Comparison of ENCODE assay signal across 26 cellular contexts in genomic region chr12:50005150-50005549, GRCh38. TPM values are rescaled to one million over a fixed set of nuclear protein-coding genes. Genes with fewer than 3 reads are reported as not detected.
DNase-seq lines count a peak whose midpoint lies in the region; ATAC-seq and TF ChIP-seq lines count a peak whose summit lies in the region.
"Had no signal": no experiment of that assay in that cellular context is flagged by ENCODE, and none has a peak within 500 bp of the region (broad histone marks: within the 10 kb centered on the region; RNA-seq: fewer than 3 reads in every experiment).

No MANE protein-coding gene starts in this region.

- CTCF ChIA-PET in SK-N-SH (lab: Yijun Ruan, JAX) = interaction anchor here (1.0 to 7.4 kb wide), 12 partner anchors 14 to 138 kb away, joined by 3 to 44 read pairs (median 6); partner anchors contain the start of gene AQP6

- no peak overlapping the region for H3K4me2 ChIP-seq in SK-N-SH
- H3K4me2 ChIP-seq: hepatocyte had no signal

- POLR2A ChIA-PET in SK-N-SH (lab: Yijun Ruan, JAX) = interaction anchor here (0.8 to 2.4 kb wide), 3 partner anchors 19 to 21 kb away, joined by 3 to 8 read pairs (median 5); no protein-coding TSS in a partner anchor

- peaks cover 10% of the 10 kb centered on the region for H3F3A ChIP-seq in SK-N-SH (replicated peaks; ENCODE audit: insufficient read depth)

- 57% methylated on average over 3 of the region's 3 CpGs for WGBS in SK-N-SH (ENCODE audit: low lambda C conversion rate)

- H3K4me3 Mint-ChIP-seq in glutamatergic neuron (ENCODE audit: unreplicated experiment) = peak overlapping the region; percentile 8
- H3K4me3 Mint-ChIP-seq: activated CD4-positive, alpha-beta memory T cell treated with anti-CD3 and anti-CD28 coated beads, Interleukin-2, amount 10 ng/mL, durations not matched to agents 7 days and 5 days; CD8-positive, alpha-beta T cell; IgD-negative memory B cell; nephron; stimulated activated naive CD8-positive, alpha-beta T cell treated with anti-CD3 and anti-CD28 coated beads, Interleukin-15, amount 100 ng/mL, for 72 hours had no signal

- ATAC-seq in HG02798 (IDR thresholded peaks at IDR 0.05; ENCODE audit: poor library complexity, unreplicated experiment) = no peak
- ATAC-seq: CD8-positive, alpha-beta T cell; HCT116; stimulated activated naive CD8-positive, alpha-beta T cell treated with anti-CD3 and anti-CD28 coated beads, Interleukin-15, amount 100 ng/mL, for 72 hours had no signal

- H3K27me3 Mint-ChIP-seq in glutamatergic neuron (ENCODE audit: unreplicated experiment) = peaks cover 2% of the 10 kb centered on the region
- H3K27me3 Mint-ChIP-seq: activated CD4-positive, alpha-beta memory T cell treated with anti-CD3 and anti-CD28 coated beads, Interleukin-2, amount 10 ng/mL, durations not matched to agents 7 days and 5 days; IgD-negative memory B cell; stimulated activated naive CD8-positive, alpha-beta T cell treated with anti-CD3 and anti-CD28 coated beads, Interleukin-15, amount 100 ng/mL, for 72 hours had no signal

- H3K27ac Mint-ChIP-seq in glutamatergic neuron (ENCODE audit: unreplicated experiment) = peak overlapping the region; percentile 62
- H3K27ac Mint-ChIP-seq: activated CD4-positive, alpha-beta memory T cell treated with anti-CD3 and anti-CD28 coated beads, Interleukin-2, amount 10 ng/mL, durations not matched to agents 7 days and 5 days; CD8-positive, alpha-beta T cell; IgD-negative memory B cell; stimulated activated naive CD8-positive, alpha-beta T cell treated with anti-CD3 and anti-CD28 coated beads, Interleukin-15, amount 100 ng/mL, for 72 hours had no signal

- DNase-seq in SK-N-SH (peak; percentile 48), caudate nucleus (lab: John Stamatoyannopoulos, UW) (peak in 5 of 61 donors; percentile 6 to 31 (median 19)), glutamatergic neuron (no peak), substantia nigra (lab: John Stamatoyannopoulos, UW) (peak in 6 of 49 donors; percentile 3 to 30 (median 24)), 8988T (no peak), ACHN (no peak)
- DNase-seq: activated CD4-positive, alpha-beta memory T cell treated with anti-CD3 and anti-CD28 coated beads, Interleukin-2, amount 10 ng/mL, durations not matched to agents 7 days and 5 days; adrenal gland; CD8-positive, alpha-beta T cell; left ventricle myocardium inferior; NCI-H1417; NCI-H2081 treated with DMSO at 0.1 percent for 48 hours; OCI-M1; posterior cingulate gyrus; stimulated activated CD4-positive, alpha-beta T cell treated with anti-CD3 and anti-CD28 coated beads, Interleukin-15, amount 100 ng/mL, for 24 hours; stimulated activated naive CD8-positive, alpha-beta T cell treated with anti-CD3 and anti-CD28 coated beads, Interleukin-15, amount 100 ng/mL, for 72 hours; T-helper 9 cell; trophoblast cell had no signal

- no peaks in the 10 kb centered on the region for H3K27me3 ChIP-seq in SK-N-SH (ENCODE audit: insufficient read depth)
- H3K27me3 ChIP-seq: adrenal gland, breast epithelium, hepatocyte had no signal

- H3K36me3 ChIP-seq in SK-N-SH (replicated peaks in 1 of 2; ENCODE audit: control insufficient read depth in 1 of 2, insufficient read depth in 2 of 2, low read length in 1 of 2) = peaks cover 30 to 33% of the 10 kb centered on the region in 2 experiments
- H3K36me3 ChIP-seq: adrenal gland, breast epithelium, left ventricle myocardium inferior had no signal

- H3K9me3 ChIP-seq in SK-N-SH = no peaks in the 10 kb centered on the region
- H3K9me3 ChIP-seq: adrenal gland, breast epithelium, left ventricle myocardium inferior had no signal

- H3K9me3 Mint-ChIP-seq in glutamatergic neuron (ENCODE audit: unreplicated experiment) = peaks cover 2% of the 10 kb centered on the region
- H3K9me3 Mint-ChIP-seq: activated CD4-positive, alpha-beta memory T cell treated with anti-CD3 and anti-CD28 coated beads, Interleukin-2, amount 10 ng/mL, durations not matched to agents 7 days and 5 days; CD8-positive, alpha-beta T cell; IgD-negative memory B cell; nephron; stimulated activated naive CD8-positive, alpha-beta T cell treated with anti-CD3 and anti-CD28 coated beads, Interleukin-15, amount 100 ng/mL, for 72 hours had no signal

- no peak overlapping the region for H2AFZ ChIP-seq in SK-N-SH (ENCODE audit: low read depth)
- H2AFZ ChIP-seq: hepatocyte had no signal

- peaks cover 6 to 41% of the 10 kb centered on the region in 2 experiments; a peak in 2 of 4 replicates for H3K4me1 ChIP-seq in SK-N-SH (ENCODE audit: control insufficient read depth in 1 of 2, insufficient read depth in 2 of 2, low read depth in 1 of 2, low read length in 1 of 2)
- H3K4me1 ChIP-seq: adrenal gland, breast epithelium had no signal

- TF ChIP-seq RAD21 in SK-N-SH (IDR thresholded peaks at IDR 0.05; ENCODE audit: low read length) = peak; percentile 30; the same call in 1 of the 2 replicates

- H3K79me2 ChIP-seq in SK-N-SH (ENCODE audit: insufficient read depth) = peaks cover 79% of the 10 kb centered on the region

- H3K4me1 Mint-ChIP-seq in glutamatergic neuron (ENCODE audit: low read depth, unreplicated experiment) = peaks cover 29% of the 10 kb centered on the region
- H3K4me1 Mint-ChIP-seq: stimulated activated naive CD8-positive, alpha-beta T cell treated with anti-CD3 and anti-CD28 coated beads, Interleukin-15, amount 100 ng/mL, for 72 hours had no signal

- H3K9me2 ChIP-seq in SK-N-SH = no peaks in the 10 kb centered on the region

- TF ChIP-seq CTCF in SK-N-SH (IDR thresholded peaks at IDR 0.05) (no peak), glutamatergic neuron (IDR thresholded peaks at IDR 0.05; ENCODE audit: partially characterized antibody, unreplicated experiment) (no peak)

- no peak overlapping the region for H3K4me3 ChIP-seq in SK-N-SH (ENCODE audit: low read depth in 2 of 2, low read length in 1 of 2)
- H3K4me3 ChIP-seq: adrenal gland, breast epithelium, hepatocyte, left ventricle myocardium inferior had no signal

- peak in 1 of 2 experiments; percentile 80; a peak in 2 of 4 replicates for TF ChIP-seq EP300 in SK-N-SH (IDR thresholded peaks at IDR 0.05; ENCODE audit: borderline replicate concordance in 1 of 2, low read depth in 1 of 2, low read length in 1 of 2)

- no peak overlapping the region for H3K9ac ChIP-seq in SK-N-SH

- no peaks in the 10 kb centered on the region for H3K36me3 Mint-ChIP-seq in glutamatergic neuron (ENCODE audit: unreplicated experiment)
- H3K36me3 Mint-ChIP-seq: IgD-negative memory B cell had no signal

- in situ Hi-C loops in ACHN (cut with HindIII; ENCODE audit: low pct_ligation_motif_present, low pct_unique_long_range_greater_than_20kb, low sequenced_read_pairs) = no loop called here

- peaks cover 8% of the 10 kb centered on the region; the same call in 1 of the 2 replicates for H4K20me1 ChIP-seq in SK-N-SH (ENCODE audit: insufficient read depth)

- H3K27ac ChIP-seq in SK-N-SH (ENCODE audit: low read depth in 2 of 2, low read length in 1 of 2) (peak overlapping the region in 1 of 2 experiments; percentile 87; a peak in 2 of 4 replicates), caudate nucleus (ENCODE audit: low read depth, low read length) (peak overlapping the region; percentile 46), substantia nigra (ENCODE audit: low read depth, low read length, poor library complexity, severe bottlenecking) (peak overlapping the region; percentile 55)
- H3K27ac ChIP-seq: adrenal gland, breast epithelium, left ventricle myocardium inferior had no signal

TF ChIP-seq in SK-N-SH, 30 proteins besides CTCF, POLR2A, EP300 and RAD21:
- TF ChIP-seq CHD2 (IDR thresholded peaks at IDR 0.05; ENCODE audit: low read length, partially characterized antibody) (no peak), TCF12 (IDR thresholded peaks at IDR 0.05) (peak; percentile 61), SMC3 (IDR thresholded peaks at IDR 0.05; ENCODE audit: low read depth, low read length) (no peak), GATA2 (CRISPR knock-in tag; IDR thresholded peaks at IDR 0.05) (peak; percentile 63), MXI1 (IDR thresholded peaks at IDR 0.05; ENCODE audit: low read depth, low read length) (peak; percentile 75), RCOR1 (IDR thresholded peaks at IDR 0.05; ENCODE audit: low read length) (peak; percentile 97), GABPA (IDR thresholded peaks at IDR 0.05; ENCODE audit: low read depth) (no peak), FOXJ3 (CRISPR knock-in tag; IDR thresholded peaks at IDR 0.05) (peak; percentile 67; the same call in 1 of the 2 replicates), FOXM1 (IDR thresholded peaks at IDR 0.05; ENCODE audit: low read depth) (no peak)

RNA-seq across cellular contexts. Expression of gene RACGAP1, which starts 20.1 kb away (rescaled TPM):
- 21.5 and 23.4 TPM in 2 replicates for polyA plus RNA-seq in SK-N-SH (2012; rRNA removed)
- polyA plus RNA-seq in SK-N-SH (2012; cell fraction: cytosol; rRNA removed) = 25.5 and 28.2 TPM in 2 replicates
- polyA plus RNA-seq in SK-N-SH (2012; cell fraction: nucleus; rRNA removed) = 16.0 and 24.4 TPM in 2 replicates
- total RNA-seq in glutamatergic neuron (ENCODE audit: unreplicated experiment) = 47.1 TPM

RNA-seq across cellular contexts. Expression of gene AQP6, which starts 32.4 kb away (rescaled TPM):
- 0.10 and 0.21 TPM in 2 replicates for polyA plus RNA-seq in SK-N-SH (2012; rRNA removed)
- 0.04 and 0.09 TPM in 2 replicates for polyA plus RNA-seq in SK-N-SH (2012; cell fraction: cytosol; rRNA removed)
- 0.56 and 0.59 TPM in 2 replicates for polyA plus RNA-seq in SK-N-SH (2012; cell fraction: nucleus; rRNA removed)
- total RNA-seq in glutamatergic neuron (ENCODE audit: unreplicated experiment) = 0.37 TPM
- total RNA-seq: activated CD4-positive, alpha-beta memory T cell treated with anti-CD3 and anti-CD28 coated beads, Interleukin-2, amount 10 ng/mL, durations not matched to agents 7 days and 5 days; CD8-positive, alpha-beta T cell; endothelial cell of umbilical vein; hepatocyte; left ventricle myocardium inferior; MCF 10A had no signal
- polyA plus RNA-seq: IgD-negative memory B cell had no signal

RNA-seq across cellular contexts. Expression of gene AQP5, which starts 43.5 kb away (rescaled TPM):
- 0.08 and 0.10 TPM in 2 replicates for polyA plus RNA-seq in SK-N-SH (2012; rRNA removed)
- not detected in 2 replicates for polyA plus RNA-seq in SK-N-SH (2012; cell fraction: cytosol; rRNA removed)
- 0.06 TPM in 1 of 2 replicates, not detected in the other for polyA plus RNA-seq in SK-N-SH (2012; cell fraction: nucleus; rRNA removed)
- total RNA-seq in glutamatergic neuron (ENCODE audit: unreplicated experiment) = not detected
- total RNA-seq: activated CD4-positive, alpha-beta memory T cell treated with anti-CD3 and anti-CD28 coated beads, Interleukin-2, amount 10 ng/mL, durations not matched to agents 7 days and 5 days; CD8-positive, alpha-beta T cell; MCF 10A had no signal
- polyA plus RNA-seq: IgD-negative memory B cell had no signal

RNA-seq across cellular contexts. Expression of gene ASIC1, which starts 52.2 kb away (rescaled TPM):
- 24.3 and 28.4 TPM in 2 replicates for polyA plus RNA-seq in SK-N-SH (2012; rRNA removed)
- 13.0 and 18.6 TPM in 2 replicates for polyA plus RNA-seq in SK-N-SH (2012; cell fraction: cytosol; rRNA removed)
- 49.9 and 58.9 TPM in 2 replicates for polyA plus RNA-seq in SK-N-SH (2012; cell fraction: nucleus; rRNA removed)
- 451 TPM for total RNA-seq in glutamatergic neuron (ENCODE audit: unreplicated experiment)
- polyA plus RNA-seq: IgD-negative memory B cell had no signal

RNA-seq across cellular contexts. Expression of gene AQP2, which starts 54.6 kb away (rescaled TPM):
- not detected in 2 replicates for polyA plus RNA-seq in SK-N-SH (2012; rRNA removed)
- polyA plus RNA-seq in SK-N-SH (2012; cell fraction: cytosol; rRNA removed) = not detected in 2 replicates
- not detected in 2 replicates for polyA plus RNA-seq in SK-N-SH (2012; cell fraction: nucleus; rRNA removed)
- total RNA-seq in glutamatergic neuron (ENCODE audit: unreplicated experiment) = not detected
- total RNA-seq: activated CD4-positive, alpha-beta memory T cell treated with anti-CD3 and anti-CD28 coated beads, Interleukin-2, amount 10 ng/mL, durations not matched to agents 7 days and 5 days; breast epithelium; CD8-positive, alpha-beta T cell; endothelial cell of umbilical vein; left ventricle myocardium inferior; MCF 10A had no signal
- polyA plus RNA-seq: endothelial cell of umbilical vein, IgD-negative memory B cell had no signal
